In genomic region chr20:32091888-32092346, GRCh38 we compare ENCODE assay signal across 1 cellular context.
A peak's percentile ranks its signal among the peaks of the same experiment; 100 is the strongest.
TF ChIP-seq lines count a peak whose summit lies in the region.

No MANE protein-coding gene starts in this region.

TF ChIP-seq in HepG2, 621 proteins besides CTCF, POLR2A, EP300 and RAD21 (continued from another document and continues in another):
- TF ChIP-seq, protein P1, sequence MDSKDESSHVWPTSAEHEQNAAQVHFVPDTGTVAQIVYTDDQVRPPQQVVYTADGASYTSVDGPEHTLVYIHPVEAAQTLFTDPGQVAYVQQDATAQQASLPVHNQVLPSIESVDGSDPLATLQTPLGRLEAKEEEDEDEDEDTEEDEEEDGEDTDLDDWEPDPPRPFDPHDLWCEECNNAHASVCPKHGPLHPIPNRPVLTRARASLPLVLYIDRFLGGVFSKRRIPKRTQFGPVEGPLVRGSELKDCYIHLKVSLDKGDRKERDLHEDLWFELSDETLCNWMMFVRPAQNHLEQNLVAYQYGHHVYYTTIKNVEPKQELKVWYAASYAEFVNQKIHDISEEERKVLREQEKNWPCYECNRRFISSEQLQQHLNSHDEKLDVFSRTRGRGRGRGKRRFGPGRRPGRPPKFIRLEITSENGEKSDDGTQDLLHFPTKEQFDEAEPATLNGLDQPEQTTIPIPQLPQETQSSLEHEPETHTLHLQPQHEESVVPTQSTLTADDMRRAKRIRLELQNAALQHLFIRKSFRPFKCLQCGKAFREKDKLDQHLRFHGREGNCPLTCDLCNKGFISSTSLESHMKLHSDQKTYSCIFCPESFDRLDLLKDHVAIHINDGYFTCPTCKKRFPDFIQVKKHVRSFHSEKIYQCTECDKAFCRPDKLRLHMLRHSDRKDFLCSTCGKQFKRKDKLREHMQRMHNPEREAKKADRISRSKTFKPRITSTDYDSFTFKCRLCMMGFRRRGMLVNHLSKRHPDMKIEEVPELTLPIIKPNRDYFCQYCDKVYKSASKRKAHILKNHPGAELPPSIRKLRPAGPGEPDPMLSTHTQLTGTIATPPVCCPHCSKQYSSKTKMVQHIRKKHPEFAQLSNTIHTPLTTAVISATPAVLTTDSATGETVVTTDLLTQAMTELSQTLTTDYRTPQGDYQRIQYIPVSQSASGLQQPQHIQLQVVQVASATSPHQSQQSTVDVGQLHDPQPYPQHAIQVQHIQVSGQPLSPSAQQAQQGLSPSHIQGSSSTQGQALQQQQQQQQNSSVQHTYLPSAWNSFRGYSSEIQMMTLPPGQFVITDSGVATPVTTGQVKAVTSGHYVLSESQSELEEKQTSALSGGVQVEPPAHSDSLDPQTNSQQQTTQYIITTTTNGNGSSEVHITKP (CRISPR knock-in tag; IDR thresholded peaks at IDR 0.05; ENCODE audit: low read depth), result no peak
- TF ChIP-seq, protein P2, sequence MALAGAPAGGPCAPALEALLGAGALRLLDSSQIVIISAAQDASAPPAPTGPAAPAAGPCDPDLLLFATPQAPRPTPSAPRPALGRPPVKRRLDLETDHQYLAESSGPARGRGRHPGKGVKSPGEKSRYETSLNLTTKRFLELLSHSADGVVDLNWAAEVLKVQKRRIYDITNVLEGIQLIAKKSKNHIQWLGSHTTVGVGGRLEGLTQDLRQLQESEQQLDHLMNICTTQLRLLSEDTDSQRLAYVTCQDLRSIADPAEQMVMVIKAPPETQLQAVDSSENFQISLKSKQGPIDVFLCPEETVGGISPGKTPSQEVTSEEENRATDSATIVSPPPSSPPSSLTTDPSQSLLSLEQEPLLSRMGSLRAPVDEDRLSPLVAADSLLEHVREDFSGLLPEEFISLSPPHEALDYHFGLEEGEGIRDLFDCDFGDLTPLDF (CRISPR knock-in tag; IDR thresholded peaks at IDR 0.05), result 0 out of 2 replicates have a peak, but pooled peaks have one; percentile 50
- TF ChIP-seq ZBTB7B (CRISPR knock-in tag; IDR thresholded peaks at IDR 0.05), result peak; percentile 40; the same call in 1 of the 2 replicates
- TF ChIP-seq HOXA9 (CRISPR knock-in tag; IDR thresholded peaks at IDR 0.05; ENCODE audit: borderline replicate concordance), result no peak
- no peak for TF ChIP-seq ZNF562 (CRISPR knock-in tag; IDR thresholded peaks at IDR 0.05; ENCODE audit: borderline replicate concordance)
- TF ChIP-seq, protein P3, sequence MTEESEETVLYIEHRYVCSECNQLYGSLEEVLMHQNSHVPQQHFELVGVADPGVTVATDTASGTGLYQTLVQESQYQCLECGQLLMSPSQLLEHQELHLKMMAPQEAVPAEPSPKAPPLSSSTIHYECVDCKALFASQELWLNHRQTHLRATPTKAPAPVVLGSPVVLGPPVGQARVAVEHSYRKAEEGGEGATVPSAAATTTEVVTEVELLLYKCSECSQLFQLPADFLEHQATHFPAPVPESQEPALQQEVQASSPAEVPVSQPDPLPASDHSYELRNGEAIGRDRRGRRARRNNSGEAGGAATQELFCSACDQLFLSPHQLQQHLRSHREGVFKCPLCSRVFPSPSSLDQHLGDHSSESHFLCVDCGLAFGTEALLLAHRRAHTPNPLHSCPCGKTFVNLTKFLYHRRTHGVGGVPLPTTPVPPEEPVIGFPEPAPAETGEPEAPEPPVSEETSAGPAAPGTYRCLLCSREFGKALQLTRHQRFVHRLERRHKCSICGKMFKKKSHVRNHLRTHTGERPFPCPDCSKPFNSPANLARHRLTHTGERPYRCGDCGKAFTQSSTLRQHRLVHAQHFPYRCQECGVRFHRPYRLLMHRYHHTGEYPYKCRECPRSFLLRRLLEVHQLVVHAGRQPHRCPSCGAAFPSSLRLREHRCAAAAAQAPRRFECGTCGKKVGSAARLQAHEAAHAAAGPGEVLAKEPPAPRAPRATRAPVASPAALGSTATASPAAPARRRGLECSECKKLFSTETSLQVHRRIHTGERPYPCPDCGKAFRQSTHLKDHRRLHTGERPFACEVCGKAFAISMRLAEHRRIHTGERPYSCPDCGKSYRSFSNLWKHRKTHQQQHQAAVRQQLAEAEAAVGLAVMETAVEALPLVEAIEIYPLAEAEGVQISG (CRISPR knock-in tag; IDR thresholded peaks at IDR 0.05), result peak; percentile 53; the same call in 1 of the 2 replicates
- TF ChIP-seq FOSL1 (CRISPR knock-in tag; IDR thresholded peaks at IDR 0.05; ENCODE audit: borderline replicate concordance), result no peak
- TF ChIP-seq, protein P4, sequence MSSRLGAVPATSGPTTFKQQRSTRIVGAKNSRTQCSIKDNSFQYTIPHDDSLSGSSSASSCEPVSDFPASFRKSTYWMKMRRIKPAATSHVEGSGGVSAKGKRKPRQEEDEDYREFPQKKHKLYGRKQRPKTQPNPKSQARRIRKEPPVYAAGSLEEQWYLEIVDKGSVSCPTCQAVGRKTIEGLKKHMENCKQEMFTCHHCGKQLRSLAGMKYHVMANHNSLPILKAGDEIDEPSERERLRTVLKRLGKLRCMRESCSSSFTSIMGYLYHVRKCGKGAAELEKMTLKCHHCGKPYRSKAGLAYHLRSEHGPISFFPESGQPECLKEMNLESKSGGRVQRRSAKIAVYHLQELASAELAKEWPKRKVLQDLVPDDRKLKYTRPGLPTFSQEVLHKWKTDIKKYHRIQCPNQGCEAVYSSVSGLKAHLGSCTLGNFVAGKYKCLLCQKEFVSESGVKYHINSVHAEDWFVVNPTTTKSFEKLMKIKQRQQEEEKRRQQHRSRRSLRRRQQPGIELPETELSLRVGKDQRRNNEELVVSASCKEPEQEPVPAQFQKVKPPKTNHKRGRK (CRISPR knock-in tag; IDR thresholded peaks at IDR 0.05), result no peak
- TF ChIP-seq, protein P5, sequence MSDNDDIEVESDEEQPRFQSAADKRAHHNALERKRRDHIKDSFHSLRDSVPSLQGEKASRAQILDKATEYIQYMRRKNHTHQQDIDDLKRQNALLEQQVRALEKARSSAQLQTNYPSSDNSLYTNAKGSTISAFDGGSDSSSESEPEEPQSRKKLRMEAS (IDR thresholded peaks at IDR 0.05), result no peak
- TF ChIP-seq AKAP8 (CRISPR knock-in tag; IDR thresholded peaks at IDR 0.05), result no peak
- TF ChIP-seq ZNF800 (CRISPR knock-in tag; IDR thresholded peaks at IDR 0.05), result no peak
- TF ChIP-seq HNRNPLL (IDR thresholded peaks at IDR 0.05; ENCODE audit: low read depth, low read length, poor library complexity, severe bottlenecking), result no peak
- no peak for TF ChIP-seq ZNF576 (CRISPR knock-in tag; IDR thresholded peaks at IDR 0.05)
- TF ChIP-seq TGIF2 (CRISPR knock-in tag; IDR thresholded peaks at IDR 0.05), result 0 out of 2 replicates have a peak, but pooled peaks have one; percentile 19
- 0 out of 4 replicates have a peak, but pooled peaks of 1 of the 2 experiments have one; percentile 4 for TF ChIP-seq MAFK (conservative IDR thresholded peaks at IDR 0.05 in 1 of 2, IDR thresholded peaks at IDR 0.05 in 1 of 2; ENCODE audit: low read length in 2 of 2)
- no peak for TF ChIP-seq ZNF343 (CRISPR knock-in tag; IDR thresholded peaks at IDR 0.05)
- no peak for TF ChIP-seq ZNF207 (IDR thresholded peaks at IDR 0.05; ENCODE audit: borderline replicate concordance)
- TF ChIP-seq FOXK1 (CRISPR knock-in tag; IDR thresholded peaks at IDR 0.05; ENCODE audit: borderline replicate concordance, low read depth), result peak; percentile 23; the same call in 1 of the 2 replicates
- TF ChIP-seq ZNF614 (CRISPR knock-in tag; IDR thresholded peaks at IDR 0.05; ENCODE audit: borderline replicate concordance), result peak; percentile 49; the same call in 1 of the 2 replicates
- TF ChIP-seq ATF6 (CRISPR knock-in tag; conservative IDR thresholded peaks at IDR 0.05), result no peak
- TF ChIP-seq CBX5 (CRISPR knock-in tag; IDR thresholded peaks at IDR 0.05; ENCODE audit: borderline replicate concordance), result peak; percentile 58; the same call in 1 of the 2 replicates
- no peak for TF ChIP-seq TOPORS (CRISPR knock-in tag; IDR thresholded peaks at IDR 0.05)
- TF ChIP-seq MED1 (CRISPR knock-in tag; IDR thresholded peaks at IDR 0.05), result no peak
- no peak for TF ChIP-seq HNRNPK (IDR thresholded peaks at IDR 0.05; ENCODE audit: low read depth, low read length, poor library complexity, severe bottlenecking)
- peak; percentile 64 for TF ChIP-seq SMC3 (IDR thresholded peaks at IDR 0.05; ENCODE audit: low read length)
- no peak for TF ChIP-seq TOE1 (CRISPR knock-in tag; IDR thresholded peaks at IDR 0.05)
- TF ChIP-seq ZNF383 (CRISPR knock-in tag; IDR thresholded peaks at IDR 0.05; ENCODE audit: borderline replicate concordance), result no peak
- TF ChIP-seq IRF2 (CRISPR knock-in tag; IDR thresholded peaks at IDR 0.05), result no peak
- peak; percentile 75; the same call in 1 of the 2 replicates for TF ChIP-seq HOXA5 (CRISPR knock-in tag; IDR thresholded peaks at IDR 0.05)
- no peak for TF ChIP-seq NR1H2 (CRISPR knock-in tag; IDR thresholded peaks at IDR 0.05; ENCODE audit: borderline replicate concordance, low read depth)
- TF ChIP-seq, protein P6, sequence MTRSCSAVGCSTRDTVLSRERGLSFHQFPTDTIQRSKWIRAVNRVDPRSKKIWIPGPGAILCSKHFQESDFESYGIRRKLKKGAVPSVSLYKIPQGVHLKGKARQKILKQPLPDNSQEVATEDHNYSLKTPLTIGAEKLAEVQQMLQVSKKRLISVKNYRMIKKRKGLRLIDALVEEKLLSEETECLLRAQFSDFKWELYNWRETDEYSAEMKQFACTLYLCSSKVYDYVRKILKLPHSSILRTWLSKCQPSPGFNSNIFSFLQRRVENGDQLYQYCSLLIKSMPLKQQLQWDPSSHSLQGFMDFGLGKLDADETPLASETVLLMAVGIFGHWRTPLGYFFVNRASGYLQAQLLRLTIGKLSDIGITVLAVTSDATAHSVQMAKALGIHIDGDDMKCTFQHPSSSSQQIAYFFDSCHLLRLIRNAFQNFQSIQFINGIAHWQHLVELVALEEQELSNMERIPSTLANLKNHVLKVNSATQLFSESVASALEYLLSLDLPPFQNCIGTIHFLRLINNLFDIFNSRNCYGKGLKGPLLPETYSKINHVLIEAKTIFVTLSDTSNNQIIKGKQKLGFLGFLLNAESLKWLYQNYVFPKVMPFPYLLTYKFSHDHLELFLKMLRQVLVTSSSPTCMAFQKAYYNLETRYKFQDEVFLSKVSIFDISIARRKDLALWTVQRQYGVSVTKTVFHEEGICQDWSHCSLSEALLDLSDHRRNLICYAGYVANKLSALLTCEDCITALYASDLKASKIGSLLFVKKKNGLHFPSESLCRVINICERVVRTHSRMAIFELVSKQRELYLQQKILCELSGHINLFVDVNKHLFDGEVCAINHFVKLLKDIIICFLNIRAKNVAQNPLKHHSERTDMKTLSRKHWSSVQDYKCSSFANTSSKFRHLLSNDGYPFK (CRISPR knock-in tag; IDR thresholded peaks at IDR 0.05; ENCODE audit: borderline replicate concordance), result no peak
- TF ChIP-seq ZFY (CRISPR knock-in tag; IDR thresholded peaks at IDR 0.05), result 0 out of 2 replicates have a peak, but pooled peaks have one; percentile 17
- no peak for TF ChIP-seq HOXD1 (CRISPR knock-in tag; IDR thresholded peaks at IDR 0.05)
- TF ChIP-seq ZNF598 (CRISPR knock-in tag; IDR thresholded peaks at IDR 0.05; ENCODE audit: borderline replicate concordance), result 0 out of 2 replicates have a peak, but pooled peaks have one; percentile 65
- TF ChIP-seq ZNF547 (CRISPR knock-in tag; IDR thresholded peaks at IDR 0.05), result peak; percentile 67; the same call in 1 of the 2 replicates
